8 cellular contexts compared by ENCODE assay signal in the genomic region with DNA sequence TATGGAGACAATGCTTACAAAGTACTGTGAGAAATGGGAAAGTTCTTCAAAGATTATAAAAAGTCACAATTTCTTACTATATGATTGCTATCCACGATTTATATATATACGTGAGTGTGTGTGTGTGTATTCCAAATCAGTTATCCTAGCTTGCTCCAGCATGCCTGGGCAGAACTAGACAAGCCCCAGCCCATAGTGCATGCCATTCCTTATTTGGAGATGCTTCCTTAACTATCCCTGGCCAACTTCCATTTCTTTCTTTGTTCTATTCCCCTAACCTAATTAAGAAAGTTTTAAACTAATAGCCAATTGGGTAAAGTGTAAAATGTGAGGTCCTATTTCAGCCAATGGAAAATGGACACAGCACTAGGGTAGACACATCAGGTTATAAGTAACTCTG.
DNase-seq lines count a peak whose midpoint lies in the region; ATAC-seq and TF ChIP-seq lines count a peak whose summit lies in the region.
"Not testable (repeated sequence)": the region's sequence is repeated elsewhere in the genome, so short reads cannot be mapped to it uniquely, and the experiment has no call there.

No MANE protein-coding gene starts in this region.

- 0 out of 2 replicates have a peak overlapping the region, but pooled peaks have one; percentile 35 for H2BK20ac ChIP-seq in IMR-90 (ENCODE audit: low read depth, low read length)

- not testable (repeated sequence) for H3K23ac ChIP-seq in IMR-90 (ENCODE audit: low read depth, low read length)

- H2BK5ac ChIP-seq in IMR-90 (ENCODE audit: low read depth, low read length, poor library complexity, severe bottlenecking), result peak overlapping the region; percentile 62

- peak overlapping the region; percentile 59; the same call in 1 of the 2 replicates for H4K5ac ChIP-seq in IMR-90 (ENCODE audit: low read depth, low read length)

- dilution Hi-C loops in IMR-90 (cut with HindIII; ENCODE audit: low sequenced_read_pairs, unreplicated experiment), result not testable (repeated sequence)

- not testable (repeated sequence) for H2AK9ac ChIP-seq in IMR-90 (replicated peaks; ENCODE audit: low read depth, low read length, poor library complexity)

- peak overlapping the region; percentile 34 to 42; a peak in 1 of 4 replicates for H4K8ac ChIP-seq in IMR-90 (ENCODE audit: low read depth in 2 of 2, low read length in 2 of 2)

- H2AFZ ChIP-seq in IMR-90 (replicated peaks; ENCODE audit: low read length, poor library complexity), result not testable (repeated sequence)

- H3K4ac ChIP-seq in IMR-90 (ENCODE audit: low read depth, low read length), result not testable (repeated sequence)

- H2BK15ac ChIP-seq in IMR-90 (ENCODE audit: low read depth, low read length), result not testable (repeated sequence)

- intact Hi-C loops in IMR-90 (cut with micrococcal nuclease), result not testable (repeated sequence)

- TF ChIP-seq RAD21 in IMR-90 (IDR thresholded peaks at IDR 0.05; ENCODE audit: low read length), result not testable (repeated sequence)

- no CpG with 5 or more reads among the region's 2 CpGs for WGBS in IMR-90 (ENCODE audit: extremely low coverage in 2 of 2, insufficient read length in 1 of 2), 2 experiments

- H3K36me3 ChIP-seq in IMR-90 (ENCODE audit: control insufficient read depth, insufficient read depth, low read length); brain microvascular endothelial cell (replicated peaks): not testable (repeated sequence)

- not testable (repeated sequence) for H3K9me1 ChIP-seq in IMR-90 (ENCODE audit: insufficient read depth, low read length)

- not testable (repeated sequence) for H2AK5ac ChIP-seq in IMR-90 (ENCODE audit: low read depth, low read length)

- CTCF ChIA-PET in IMR-90 (lab: Yijun Ruan, JAX), result interaction anchor here (1.1 kb wide), 1 partner anchor 174 kb away, joined by 3 read pairs; no protein-coding TSS in a partner anchor

- peak; percentile 26 for DNase-seq in Caki2 (ENCODE audit: low read depth)
- peak; percentile 11 for DNase-seq in IMR-90
- DNase-seq in SW480 (ENCODE audit: low spot score), result peak; percentile 20
- peak; percentile 29 for DNase-seq in brain microvascular endothelial cell
- DNase-seq in choroid plexus epithelial cell (ENCODE audit: low read depth), result peak; percentile 30
- DNase-seq in fibroblast of mammary gland (ENCODE audit: low read depth), result peak; percentile 5
- peak; percentile 16 for DNase-seq in iris pigment epithelial cell (ENCODE audit: low read depth)
- peak; percentile 3 for DNase-seq in renal cortical epithelial cell (ENCODE audit: low read depth)

- not testable (repeated sequence) for H3K14ac ChIP-seq in IMR-90 (replicated peaks; ENCODE audit: low read depth, low read length)

- POLR2A ChIA-PET in IMR-90 (lab: Charles Lee; ENCODE audit: unreplicated experiment), result interaction anchor here (0.6 kb wide), 1 partner anchor 10 kb away, joined by 3 read pairs; no protein-coding TSS in a partner anchor

- H3K56ac ChIP-seq in IMR-90 (ENCODE audit: extremely low read depth, insufficient read depth, low read length), result not testable (repeated sequence)

- TF ChIP-seq POLR2A in IMR-90 (IDR thresholded peaks at IDR 0.05; ENCODE audit: low read depth, low read length), result not testable (repeated sequence)

- BruUV-seq in IMR-90 (replicated peaks; lab: Mats Ljungman, UMichigan), result not testable (repeated sequence)

- TF ChIP-seq CTCF in IMR-90 (conservative IDR thresholded peaks at IDR 0.05; ENCODE audit: low read depth, low read length); brain microvascular endothelial cell (IDR thresholded peaks at IDR 0.05; ENCODE audit: low read depth, low read length, missing control alignments); choroid plexus epithelial cell (conservative IDR thresholded peaks at IDR 0.05; ENCODE audit: low read depth, low read length); fibroblast of mammary gland (conservative IDR thresholded peaks at IDR 0.05; ENCODE audit: control insufficient read depth, insufficient read depth, low read depth, low read length): not testable (repeated sequence)

- H3K4me1 ChIP-seq in IMR-90 (ENCODE audit: control insufficient read depth, insufficient read depth, low read length), result not testable (repeated sequence)

- H2BK120ac ChIP-seq in IMR-90 (ENCODE audit: low read depth, low read length), result peak overlapping the region; percentile 74; the same call in 1 of the 2 replicates

- not testable (repeated sequence) for H4K20me1 ChIP-seq in IMR-90 (ENCODE audit: insufficient read depth, low read length)

- H3K4me2 ChIP-seq in IMR-90 (ENCODE audit: low read depth, low read length), result not testable (repeated sequence)

- H3K9me3 ChIP-seq in IMR-90 (ENCODE audit: control insufficient read depth, insufficient read depth, low read length), result not testable (repeated sequence)

- not testable (repeated sequence) for H3K27ac ChIP-seq in IMR-90 (ENCODE audit: insufficient read depth, low read length); brain microvascular endothelial cell

- not testable (repeated sequence) for H3K9ac ChIP-seq in IMR-90 (ENCODE audit: low read depth, low read length)

- not testable (repeated sequence) for H3K27me3 ChIP-seq in IMR-90 (ENCODE audit: control insufficient read depth, insufficient read depth, low read length); brain microvascular endothelial cell (replicated peaks)

- H3K4me3 ChIP-seq in IMR-90 (ENCODE audit: insufficient read depth, low read depth, low read length); brain microvascular endothelial cell (ENCODE audit: low read depth, low read length); choroid plexus epithelial cell (ENCODE audit: low read depth, low read length); fibroblast of mammary gland (ENCODE audit: control insufficient read depth, low read depth, low read length): not testable (repeated sequence)

- H3K79me1 ChIP-seq in IMR-90 (ENCODE audit: low read depth in 1 of 2, low read length in 2 of 2), result not testable (repeated sequence)

- H3K18ac ChIP-seq in IMR-90 (ENCODE audit: low read depth, low read length), result peak overlapping the region; percentile 35; the same call in 1 of the 2 replicates

- in situ Hi-C loops in Caki2 (cut with HindIII; ENCODE audit: low pct_unique_long_range_greater_than_20kb, low sequenced_read_pairs); IMR-90 (cut with MboI; ENCODE audit: low sequenced_read_pairs); brain microvascular endothelial cell (cut with HindIII; ENCODE audit: low pct_ligation_motif_present, low sequenced_read_pairs): not testable (repeated sequence)

- not testable (repeated sequence) for ATAC-seq in IMR-90 (ENCODE audit: low read depth)

- H4K91ac ChIP-seq in IMR-90 (ENCODE audit: insufficient read depth, low read depth, low read length), result not testable (repeated sequence)
